ENCODE assay signal across 8 cellular contexts in genomic region chr6:47477497-47478232, GRCh38. TPM values are rescaled to one million over a fixed set of nuclear protein-coding genes. Genes with fewer than 3 reads are reported as not detected.
DNase-seq lines count a peak whose midpoint lies in the region; ATAC-seq and TF ChIP-seq lines count a peak whose summit lies in the region.

Gene CD2AP, plus strand, starts transcription at chr6:47477789. Its CDS starts 456 bp downstream, at chr6:47478245.

- peak within 1 kb of the TSS; percentile 67 for H3K4me3 ChIP-seq in mucosa of descending colon

- no peaks in the 10 kb centered on the region for H3K36me3 ChIP-seq in mucosa of descending colon (ENCODE audit: low read depth)

- H3K9me3 ChIP-seq in mucosa of descending colon = no peaks in the 10 kb centered on the region

- peak within 1 kb of the TSS; percentile 95 to 100 (median 98) for H3K4me3 Mint-ChIP-seq in IgD-negative memory B cell

- DNase-seq in DMS53 (lab: John Stamatoyannopoulos, UW) = peak; percentile 96
- DNase-seq in OCI-M1 (lab: John Stamatoyannopoulos, UW) = peak; percentile 95
- DNase-seq in activated T-cell treated with anti-CD3 and anti-CD28 coated beads for 48 hours (ENCODE audit: low read depth) = peak; percentile 84
- no peak for DNase-seq in epithelial cell of prostate (ENCODE audit: low read depth, low spot score)
- peak; percentile 94 to 95 (median 94) for DNase-seq in mucosa of descending colon
- DNase-seq in stimulated activated CD8-positive, alpha-beta memory T cell treated with anti-CD3 and anti-CD28 coated beads, Interleukin-4, amount 100 ng/mL, for 4 hours (ENCODE audit: low read depth in 2 of 2, low spot score in 1 of 2) = peak; percentile 73 to 79

- intact Hi-C loops in mucosa of descending colon (cut with DNase I, micrococcal nuclease) = loop anchor here in 1 of 2 donors (10.0 kb wide), 1 partner anchor 63 kb away; no protein-coding TSS in a partner anchor

- peak within 1 kb of the TSS; percentile 87 for H3K27ac ChIP-seq in epithelial cell of prostate

- peaks cover 28 to 29% (median 29%) of the 10 kb centered on the region in 3 donors for H3K4me1 Mint-ChIP-seq in IgD-negative memory B cell

- no peak for TF ChIP-seq CTCF in mucosa of descending colon (IDR thresholded peaks at IDR 0.05)

- H3K4me1 ChIP-seq in mucosa of descending colon (ENCODE audit: low read depth) = peaks cover 11% of the 10 kb centered on the region

- H3K27ac Mint-ChIP-seq in IgD-negative memory B cell = peak within 1 kb of the TSS; percentile 97 to 100 (median 97)

- H3K9me3 Mint-ChIP-seq in IgD-negative memory B cell = no peaks in the 10 kb centered on the region

- no peaks in the 10 kb centered on the region for H3K27me3 Mint-ChIP-seq in IgD-negative memory B cell

- no peaks in the 10 kb centered on the region for H3K36me3 Mint-ChIP-seq in IgD-negative memory B cell

- ATAC-seq in GM21576 (IDR thresholded peaks at IDR 0.05; ENCODE audit: unreplicated experiment) (peak; percentile 79), mucosa of descending colon (peak; percentile 92)

RNA-seq across cellular contexts. Expression of gene CD2AP, which starts in this region (rescaled TPM):
- 5.7 TPM for polyA plus RNA-seq in IgD-negative memory B cell
- total RNA-seq in mucosa of descending colon = 100 to 1,000 TPM in 2 of 3 donors, 10 to 100 TPM in 1; 61.7 to 173 (median 104) TPM
